12 cellular contexts compared by ENCODE assay signal in the genomic region with DNA sequence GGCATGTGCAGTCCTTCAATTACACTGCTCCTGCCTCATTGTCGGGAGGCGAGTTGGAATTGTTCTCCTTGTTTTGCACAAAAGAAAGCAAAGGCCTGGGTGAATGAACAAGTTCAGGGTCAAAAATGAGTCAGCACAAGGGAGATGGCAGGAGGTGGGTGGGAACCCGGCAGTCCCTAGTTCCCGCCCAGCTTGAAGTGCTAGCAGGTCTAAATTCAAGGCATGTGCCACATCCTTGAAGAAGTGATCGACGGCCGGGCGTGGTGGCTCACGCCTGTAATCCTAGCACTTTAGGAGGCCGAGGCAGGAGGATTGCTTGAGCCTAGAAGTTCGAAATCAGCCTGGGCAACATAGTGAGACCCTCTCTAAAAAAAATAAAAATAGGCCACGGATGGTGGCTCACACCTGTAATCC. TPM values are rescaled to one million over a fixed set of nuclear protein-coding genes. Genes with fewer than 3 reads are reported as not detected.
DNase-seq lines count a peak whose midpoint lies in the region; ATAC-seq, FAIRE-seq and TF ChIP-seq lines count a peak whose summit lies in the region.
"Had no signal": no experiment of that assay in that cellular context is flagged by ENCODE, and none has a peak within 500 bp of the region (broad histone marks: within the 10 kb centered on the region; RNA-seq: fewer than 3 reads in every experiment).

No MANE protein-coding gene starts in this region.

- DNase-seq in ACHN = peak; percentile 53
- DNase-seq in K562 (ENCODE audit: extremely low read depth in 1 of 4, low spot score in 3 of 4) = peak; percentile 70 to 87 (median 77)
- DNase-seq in left colon = peak; percentile 63 to 66
- no peak for DNase-seq in MM.1S
- DNase-seq in activated naive CD4-positive, alpha-beta T cell treated with anti-CD3 and anti-CD28 coated beads, Interleukin-2, amount 50 U/mL, for 72 hours (ENCODE audit: low spot score in 2 of 2) = no peak
- no peak for DNase-seq in amygdala (lab: John Stamatoyannopoulos, UW)
- DNase-seq: C1 segment of cervical spinal cord; NCI-H446 treated with DMSO at 0.1 percent for 48 hours; stimulated activated CD4-positive, alpha-beta T cell treated with anti-CD3 and anti-CD28 coated beads, Interleukin-1b, Interleukin-23, amount 100 ng/mL, for 48 hours had no signal

- no peaks in the 10 kb centered on the region for H3K9me3 Mint-ChIP-seq in activated naive CD4-positive, alpha-beta T cell treated with anti-CD3 and anti-CD28 coated beads, Interleukin-2, amount 50 U/mL, for 72 hours

- H2AFZ ChIP-seq in K562 (ENCODE audit: low read depth, low read length) (peak overlapping the region; percentile 89), MM.1S (ENCODE audit: low read length) (no peak overlapping the region)

- no peaks in the 10 kb centered on the region for H3K9me1 ChIP-seq in K562 (ENCODE audit: control insufficient read depth, insufficient read depth, low read length)

- no peaks in the 10 kb centered on the region for H3K79me2 ChIP-seq in K562 (ENCODE audit: control insufficient read depth, insufficient read depth, low read length)
- no peaks in the 10 kb centered on the region for H3K79me2 ChIP-seq in MM.1S (ENCODE audit: low read length)

- intact Hi-C loops in K562 (cut with micrococcal nuclease) (loop anchor here (5.0 kb wide), 1 partner anchor 36 kb away; the partner anchor contains the start of gene PTPN1), left colon (cut with DNase I, micrococcal nuclease) (loop anchor here in 1 of 2 donors (5.0 kb wide), 1 partner anchor 106 kb away; no protein-coding TSS in a partner anchor)

- H3K9me2 ChIP-seq in MM.1S (replicated peaks; ENCODE audit: insufficient read depth, low read length) = no peaks in the 10 kb centered on the region

- no peaks in the 10 kb centered on the region for H3K9me3 ChIP-seq in K562 (replicated peaks; ENCODE audit: control insufficient read depth, insufficient read depth, low read depth, low read length)
- no peaks in the 10 kb centered on the region for H3K9me3 ChIP-seq in MM.1S (replicated peaks; ENCODE audit: insufficient read depth, low read length)
- H3K9me3 ChIP-seq: suprapubic skin had no signal

- WGBS in K562 (ENCODE audit: insufficient coverage, low coverage, missing lambda C conversion rate) = 19% methylated on average over 12 of the region's 12 CpGs

- no peak for TF ChIP-seq RAD21 in Ishikawa (IDR thresholded peaks at IDR 0.05; ENCODE audit: low read depth)
- TF ChIP-seq RAD21 in K562 (CRISPR knock-in tag; conservative IDR thresholded peaks at IDR 0.05 in 1 of 2, IDR thresholded peaks at IDR 0.05 in 1 of 2) = no peak

- no peaks in the 10 kb centered on the region for H3F3A ChIP-seq in MM.1S (ENCODE audit: insufficient read depth, low read length)

- H3K9ac ChIP-seq in K562 (ENCODE audit: insufficient read depth in 1 of 2, low read depth in 2 of 2, low read length in 2 of 2) (0 out of 4 replicates have a peak overlapping the region, but pooled peaks of 1 of the 2 experiments have one; percentile 8), MM.1S (ENCODE audit: low read length) (no peak overlapping the region)

- H3K4me2 ChIP-seq in K562 (ENCODE audit: insufficient read depth, low read length) (peak overlapping the region; percentile 45), MM.1S (ENCODE audit: low read depth, low read length) (no peak overlapping the region; the same call in 1 of the 2 replicates)

- FAIRE-seq in K562 (lab: Jason Lieb, UNC) = peak; percentile 84

- no peak for TF ChIP-seq POLR2A in K562 (conservative IDR thresholded peaks at IDR 0.05)

- peaks cover 0 to 4% of the 10 kb centered on the region in 2 donors for H3K36me3 Mint-ChIP-seq in activated naive CD4-positive, alpha-beta T cell treated with anti-CD3 and anti-CD28 coated beads, Interleukin-2, amount 50 U/mL, for 72 hours

- TF ChIP-seq CTCF in K562 (IDR thresholded peaks at IDR 0.05 in 2 of 3, conservative IDR thresholded peaks at IDR 0.05 in 1 of 3; ENCODE audit: insufficient read depth in 2 of 3, low read depth in 1 of 3, low read length in 3 of 3) (no peak), MM.1S (IDR thresholded peaks at IDR 0.05; ENCODE audit: low read length) (no peak)

- no peaks in the 10 kb centered on the region for H3K27me3 ChIP-seq in K562 (ENCODE audit: control insufficient read depth in 2 of 2, insufficient read depth in 2 of 2, low read length in 2 of 2)
- H3K27me3 ChIP-seq in MM.1S (replicated peaks; ENCODE audit: insufficient read depth, low read length) = no peaks in the 10 kb centered on the region
- H3K27me3 ChIP-seq: suprapubic skin had no signal

- H3K4me1 ChIP-seq in K562 (replicated peaks in 1 of 2; ENCODE audit: control insufficient read depth in 2 of 2, insufficient read depth in 2 of 2, low read length in 2 of 2) (peaks cover 15 to 40% of the 10 kb centered on the region in 2 experiments), MM.1S (ENCODE audit: low read length) (peaks cover 24% of the 10 kb centered on the region)

- H3K36me3 ChIP-seq in K562 (ENCODE audit: control insufficient read depth, insufficient read depth, low read length) (no peaks in the 10 kb centered on the region), MM.1S (replicated peaks; ENCODE audit: insufficient read depth, low read length) (no peaks in the 10 kb centered on the region)
- H3K36me3 ChIP-seq: suprapubic skin had no signal

- TF ChIP-seq EP300 in Ishikawa (IDR thresholded peaks at IDR 0.05; ENCODE audit: borderline replicate concordance) = no peak
- no peak for TF ChIP-seq EP300 in K562 (IDR thresholded peaks at IDR 0.05; ENCODE audit: low read length)

- POLR2A ChIA-PET in K562 (lab: Yijun Ruan, JAX) = interaction anchor here (0.9 to 1.5 kb wide), 2 partner anchors 18 to 285 kb away, joined by 3 to 5 read pairs; partner anchors contain the start of gene CEBPB

- no TSS peak for BruUV-seq in K562 (replicated peaks; lab: Mats Ljungman, UMichigan)

- in situ Hi-C loops in ACHN (cut with HindIII; ENCODE audit: low pct_ligation_motif_present, low pct_unique_long_range_greater_than_20kb, low sequenced_read_pairs) = no loop called here
- in situ Hi-C loops in K562 (cut with MboI) = loop anchor here (5.0 kb wide), 1 partner anchor 96 kb away; no protein-coding TSS in a partner anchor

- no peak overlapping the region for H3K27ac Mint-ChIP-seq in activated naive CD4-positive, alpha-beta T cell treated with anti-CD3 and anti-CD28 coated beads, Interleukin-2, amount 50 U/mL, for 72 hours

- ATAC-seq in K562 = peak; percentile 67
- ATAC-seq in left colon = peak; percentile 65
- no peak for ATAC-seq in GM21360 (IDR thresholded peaks at IDR 0.05; ENCODE audit: unreplicated experiment)
- no peak for ATAC-seq in activated naive CD4-positive, alpha-beta T cell treated with anti-CD3 and anti-CD28 coated beads, Interleukin-2, amount 50 U/mL, for 72 hours

- H3K27ac ChIP-seq in K562 (ENCODE audit: extremely low read depth, low read depth, low read length) (peak overlapping the region; percentile 73), MM.1S (ENCODE audit: low read length) (no peak overlapping the region)
- H3K27ac ChIP-seq: suprapubic skin had no signal

- H4K20me1 ChIP-seq in K562 (replicated peaks; ENCODE audit: control insufficient read depth, insufficient read depth, low read length) = no peaks in the 10 kb centered on the region
- no peaks in the 10 kb centered on the region for H4K20me1 ChIP-seq in MM.1S (ENCODE audit: insufficient read depth, low read length)

- no peak overlapping the region for H3K4me3 ChIP-seq in K562
- no peak overlapping the region for H3K4me3 ChIP-seq in MM.1S (ENCODE audit: low read length)
- H3K4me3 ChIP-seq: suprapubic skin had no signal

- CTCF ChIA-PET in K562 (lab: Yijun Ruan, JAX; ENCODE audit: low intra/inter-chr PET ratio) = no interaction called here

TF ChIP-seq in Ishikawa, 13 proteins besides CTCF, POLR2A, EP300 and RAD21:
- no peak for TF ChIP-seq ZBTB7A (IDR thresholded peaks at IDR 0.05; ENCODE audit: low read depth)
- TF ChIP-seq, protein P1, sequence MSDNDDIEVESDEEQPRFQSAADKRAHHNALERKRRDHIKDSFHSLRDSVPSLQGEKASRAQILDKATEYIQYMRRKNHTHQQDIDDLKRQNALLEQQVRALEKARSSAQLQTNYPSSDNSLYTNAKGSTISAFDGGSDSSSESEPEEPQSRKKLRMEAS (IDR thresholded peaks at IDR 0.05) = peak; percentile 85

TF ChIP-seq in K562, 482 proteins besides CTCF, POLR2A, EP300 and RAD21 (continues in another document):
- TF ChIP-seq PHB (CRISPR knock-in tag; IDR thresholded peaks at IDR 0.05) (no peak), TCFL5 (CRISPR knock-in tag; conservative IDR thresholded peaks at IDR 0.05) (no peak), SNIP1 (IDR thresholded peaks at IDR 0.05; ENCODE audit: low read depth) (no peak), NR2F6 (CRISPR knock-in tag; IDR thresholded peaks at IDR 0.05) (no peak)

RNA-seq across cellular contexts. Expression of gene PTPN1, which starts 34.3 kb away (rescaled TPM):
- 39.8 and 48.2 TPM in 2 replicates for total RNA-seq in K562 (2011; cell fraction: chromatin; rRNA removed; ENCODE audit: low replicate concordance)
- 25.1 and 26.7 TPM in 2 replicates for total RNA-seq in K562 (2011; cell fraction: nucleolus; rRNA removed)
- total RNA-seq in K562 (2011; cell fraction: nucleoplasm; rRNA removed) = 44.3 and 59.5 TPM in 2 replicates
- total RNA-seq in K562 (2014; rRNA removed) (56.4 and 69.8 TPM in 2 replicates), K562 (2014; rRNA removed; fragmentation: Illumina TruSeq; extraction: Trizol) (44.5 and 49.4 TPM in 2 replicates), K562 (2015; rRNA removed; fragmentation: Illumina TruSeq; extraction: Trizol) (58.5 and 58.9 TPM in 2 replicates), K562 (2021) (71.9 and 80.4 TPM in 2 replicates), left colon (10 to 100 TPM; 31.3 to 33.9 TPM)
- polyA plus RNA-seq in K562 (2011; rRNA removed) (31.5 and 53.1 TPM in 2 replicates), K562 (2014; fragmentation: Illumina TruSeq; extraction: Trizol) (85.3 and 88.7 TPM in 2 replicates), K562 (2014; fragmentation: Nextera tagmentation; extraction: Ambion mirVana) (10 to 100 TPM; 11.0 to 15.7 TPM), K562 (2014; rRNA removed) (52.5 and 54.0 TPM in 2 replicates)
- 38.3 and 62.4 TPM in 2 replicates for polyA plus RNA-seq in K562 (2011; cell fraction: cytosol; rRNA removed)
- 50.2 and 94.2 TPM in 2 replicates for polyA plus RNA-seq in K562 (2011; cell fraction: nucleus; rRNA removed)
- 56.3 and 67.9 TPM in 2 replicates for polyA plus RNA-seq in K562 (2012)
- 40.7 and 49.1 TPM in 2 replicates for polyA minus RNA-seq in K562 (2011; rRNA and poly(A)+ RNA removed)
- polyA minus RNA-seq in K562 (2011; cell fraction: cytosol; rRNA and poly(A)+ RNA removed) = 25.5 and 37.9 TPM in 2 replicates
- polyA minus RNA-seq in K562 (2011; cell fraction: nucleus; rRNA and poly(A)+ RNA removed) = 13.3 and 26.4 TPM in 2 replicates
- 100 to 1,000 TPM in 1 of 2 donors, 10 to 100 TPM in 1; 52.6 to 113 TPM for total RNA-seq in activated naive CD4-positive, alpha-beta T cell treated with anti-CD3 and anti-CD28 coated beads, Interleukin-2, amount 50 U/mL, for 72 hours

Comparison
In these comparisons a context has a peak if more than half of its experiments do, and no peak if none do; other contexts are left out.
1. DNase-seq: peak in ACHN (single experiment), K562 (4 of 4) and left colon (2 of 2); none in MM.1S (single experiment), activated naive CD4-positive, alpha-beta T cell treated with anti-CD3 and anti-CD28 coated beads, Interleukin-2, amount 50 U/mL, for 72 hours (0 of 2) and amygdala (0 of 56).
2. ATAC-seq: peak in K562 (single experiment) and left colon (single experiment); none in GM21360 (single experiment) and activated naive CD4-positive, alpha-beta T cell treated with anti-CD3 and anti-CD28 coated beads, Interleukin-2, amount 50 U/mL, for 72 hours (0 of 2).